Comparison of ENCODE assay signal across 33 cellular contexts in genomic region chr17:39534768-39535405, GRCh38.
"Had no signal": no experiment of that assay in that cellular context is flagged by ENCODE, and none has a peak within 500 bp of the region (broad histone marks: within the 10 kb centered on the region; RNA-seq: fewer than 3 reads in every experiment).

No MANE protein-coding gene starts in this region.

- H3K9me3 ChIP-seq: ascending aorta, Peyer's patch, SJSA1, SK-N-SH had no signal

- H3K27me3 ChIP-seq: ascending aorta, Peyer's patch, SJSA1 had no signal

- DNase-seq: activated CD4-positive, alpha-beta memory T cell treated with anti-CD3 and anti-CD28 coated beads for 36 hours; activated CD4-positive, alpha-beta T cell treated with anti-CD3 and anti-CD28 coated beads for 36 hours; activated CD4-positive, alpha-beta T cell treated with anti-CD3 and anti-CD28 coated beads, Interleukin-2, amount 50 U/mL, for 1 hour; activated CD8-positive, alpha-beta memory T cell treated with anti-CD3 and anti-CD28 coated beads, Interleukin-2, amount 50 U/mL, for 4 hours; activated gamma-delta T cell treated with Interleukin-2 at 50 U/mL for 16 hours; activated naive CD4-positive, alpha-beta T cell treated with anti-CD3 and anti-CD28 coated beads for 36 hours; activated naive CD8-positive, alpha-beta T cell treated with anti-CD3 and anti-CD28 coated beads for 36 hours; activated T-cell treated with anti-CD3 and anti-CD28 coated beads for 4 hours; activated T-cell treated with anti-CD3 and anti-CD28 coated beads, Interleukin-2, amount 50 U/mL, for 4 hours; amygdala; NCI-H1092 treated with DMSO at 0.1 percent for 48 hours; NCI-H1417; NCI-H146; NCI-H187; NCI-H2029 treated with DMSO at 0.1 percent for 48 hours; NCI-H2107; NCI-H2171; NCI-H510A; NCI-H526; NCI-H748 treated with DMSO at 0.1 percent for 48 hours; NK-92 treated with Interleukin-12 subunit alpha and Interleukin-12 subunit beta, amount 100 ng/mL, for 24 hours; Peyer's patch; RPMI8226; SHP77 treated with DMSO at 0.1 percent for 48 hours; SK-N-SH had no signal

- H3K9me2 ChIP-seq: SK-N-SH had no signal

- H3K27ac Mint-ChIP-seq: activated CD4-positive, alpha-beta memory T cell treated with anti-CD3 and anti-CD28 coated beads for 36 hours; activated CD4-positive, alpha-beta T cell treated with anti-CD3 and anti-CD28 coated beads for 36 hours; activated naive CD4-positive, alpha-beta T cell treated with anti-CD3 and anti-CD28 coated beads for 36 hours; activated naive CD8-positive, alpha-beta T cell treated with anti-CD3 and anti-CD28 coated beads for 36 hours; activated T-helper 1 cell treated with anti-CD3 and anti-CD28 coated beads, Interleukin-12 subunit alpha, Interleukin-12 subunit beta, Interleukin-2, Interleukin-4 antibody, amounts not matched to agents 30 ng/mL and 10 ng/mL and 1 ng/mL, durations not matched to agents 14 hours and 24 hours and 36 hours; T-helper 1 cell treated with Interleukin-12 subunit alpha and Interleukin-12 subunit beta and Interleukin-4 antibody, amounts not matched to agents 30 μg/mL and 1 μg/mL, for 36 hours; T-helper 2 cell treated with Interferon-gamma antibody and Interleukin-4, amounts not matched to agents 5 μg/mL and 100 μg/mL, for 36 hours had no signal

- H3K4me3 Mint-ChIP-seq: activated CD4-positive, alpha-beta memory T cell treated with anti-CD3 and anti-CD28 coated beads for 36 hours; activated CD4-positive, alpha-beta T cell treated with anti-CD3 and anti-CD28 coated beads for 36 hours; activated naive CD4-positive, alpha-beta T cell treated with anti-CD3 and anti-CD28 coated beads for 36 hours; activated naive CD8-positive, alpha-beta T cell treated with anti-CD3 and anti-CD28 coated beads for 36 hours; activated T-cell treated with anti-CD3 and anti-CD28 coated beads, Interleukin-2, amount 50 U/mL, for 4 hours; activated T-helper 1 cell treated with anti-CD3 and anti-CD28 coated beads, Interleukin-12 subunit alpha, Interleukin-12 subunit beta, Interleukin-2, Interleukin-4 antibody, amounts not matched to agents 30 ng/mL and 10 ng/mL and 1 ng/mL, durations not matched to agents 14 hours and 24 hours and 36 hours; central memory CD8-positive, alpha-beta T cell; T-helper 1 cell treated with Interleukin-12 subunit alpha and Interleukin-12 subunit beta and Interleukin-4 antibody, amounts not matched to agents 30 μg/mL and 1 μg/mL, for 36 hours; T-helper 2 cell treated with Interferon-gamma antibody and Interleukin-4, amounts not matched to agents 5 μg/mL and 100 μg/mL, for 36 hours had no signal

- H3K27me3 Mint-ChIP-seq: activated CD4-positive, alpha-beta memory T cell treated with anti-CD3 and anti-CD28 coated beads for 36 hours; activated CD4-positive, alpha-beta T cell treated with anti-CD3 and anti-CD28 coated beads for 36 hours; activated naive CD8-positive, alpha-beta T cell treated with anti-CD3 and anti-CD28 coated beads for 36 hours; central memory CD8-positive, alpha-beta T cell had no signal

- H3K4me2 ChIP-seq: SK-N-SH had no signal

- H3K4me3 ChIP-seq: ascending aorta, cardiac muscle cell, Peyer's patch, SJSA1 had no signal

- H3K27ac ChIP-seq: ascending aorta, cardiac muscle cell, Peyer's patch, SJSA1 had no signal

- ATAC-seq: activated CD4-positive, alpha-beta T cell treated with anti-CD3 and anti-CD28 coated beads for 36 hours; activated T-cell treated with anti-CD3 and anti-CD28 coated beads, Interleukin-2, amount 50 U/mL, for 4 hours had no signal

- H3K9ac ChIP-seq: SK-N-SH had no signal

- FAIRE-seq: TTC549 had no signal

- H3K4me1 ChIP-seq: ascending aorta, SJSA1 had no signal

- H3K9me3 Mint-ChIP-seq: activated CD4-positive, alpha-beta memory T cell treated with anti-CD3 and anti-CD28 coated beads for 36 hours; activated naive CD4-positive, alpha-beta T cell treated with anti-CD3 and anti-CD28 coated beads for 36 hours; activated naive CD8-positive, alpha-beta T cell treated with anti-CD3 and anti-CD28 coated beads for 36 hours; activated T-cell treated with anti-CD3 and anti-CD28 coated beads, Interleukin-2, amount 50 U/mL, for 4 hours; activated T-helper 1 cell treated with anti-CD3 and anti-CD28 coated beads, Interleukin-12 subunit alpha, Interleukin-12 subunit beta, Interleukin-2, Interleukin-4 antibody, amounts not matched to agents 30 ng/mL and 10 ng/mL and 1 ng/mL, durations not matched to agents 14 hours and 24 hours and 36 hours; central memory CD8-positive, alpha-beta T cell; T-helper 1 cell treated with Interleukin-12 subunit alpha and Interleukin-12 subunit beta and Interleukin-4 antibody, amounts not matched to agents 30 μg/mL and 1 μg/mL, for 36 hours; T-helper 2 cell treated with Interferon-gamma antibody and Interleukin-4, amounts not matched to agents 5 μg/mL and 100 μg/mL, for 36 hours had no signal
